ENCODE assay signal across 8 cellular contexts in genomic region chr17:83050651-83051422, GRCh38. TPM values are rescaled to one million over a fixed set of nuclear protein-coding genes. Genes with fewer than 3 reads are reported as not detected.
DNase-seq lines count a peak whose midpoint lies in the region; ATAC-seq, FAIRE-seq and TF ChIP-seq lines count a peak whose summit lies in the region.

No MANE protein-coding gene starts in this region.

- ATAC-seq in A549 (no peak), HG03432 (IDR thresholded peaks at IDR 0.05; ENCODE audit: unreplicated experiment) (no peak)

- no peaks in the 10 kb centered on the region for H3K27me3 ChIP-seq in adipocyte (replicated peaks; ENCODE audit: control insufficient read depth, insufficient read depth, low read length)
- no peaks in the 10 kb centered on the region for H3K27me3 ChIP-seq in layer of hippocampus (ENCODE audit: control insufficient read depth, insufficient read depth, low read length)
- no peaks in the 10 kb centered on the region for H3K27me3 ChIP-seq in suprapubic skin

- TF ChIP-seq EP300 in A549 (IDR thresholded peaks at IDR 0.05) (no peak), suprapubic skin (IDR thresholded peaks at IDR 0.05) (no peak)

- TF ChIP-seq CTCF in A549 (IDR thresholded peaks at IDR 0.05) (no peak), HEK293 (tag by site-specific recombination; IDR thresholded peaks at IDR 0.05) (no peak), suprapubic skin (IDR thresholded peaks at IDR 0.05) (no peak)

- H3K36me3 ChIP-seq in HEK293 (ENCODE audit: control insufficient read depth in 2 of 2, insufficient read depth in 1 of 2, low read length in 2 of 2) (peaks cover 0 to 10% of the 10 kb centered on the region in 2 experiments; a peak in 2 of 3 replicates), adipocyte (ENCODE audit: control insufficient read depth, insufficient read depth, low read length, severe bottlenecking) (peaks cover 9% of the 10 kb centered on the region), suprapubic skin (peaks cover 8% of the 10 kb centered on the region)

- FAIRE-seq in A549 (lab: Jason Lieb, UNC): no peak

- 56% methylated on average over 32 of the region's 57 CpGs for WGBS in A549 (ENCODE audit: missing lambda C conversion rate)
- 20% methylated on average over 53 of the region's 57 CpGs for WGBS in suprapubic skin

- POLR2A ChIA-PET in A549 (lab: Yijun Ruan, JAX) (no interaction called here), HEK293 (lab: Yijun Ruan, JAX) (no interaction called here)

- H3K4me1 ChIP-seq in A549 (peaks cover 26% of the 10 kb centered on the region), HEK293 (ENCODE audit: control insufficient read depth, insufficient read depth, low read length) (peaks cover 3% of the 10 kb centered on the region; the same call in 1 of the 2 replicates), adipocyte (ENCODE audit: control insufficient read depth, insufficient read depth, low read length) (peaks cover 24% of the 10 kb centered on the region), suprapubic skin (peaks cover 39% of the 10 kb centered on the region)

- H3K27ac ChIP-seq in A549 (peak overlapping the region; percentile 90 to 93), HEK293 (ENCODE audit: extremely low read depth, low read depth, low read length) (peak overlapping the region; percentile 79; the same call in 1 of the 2 replicates), layer of hippocampus (ENCODE audit: low read depth, low read length) (peak overlapping the region; percentile 86), suprapubic skin (peak overlapping the region; percentile 85)

- peaks cover 7% of the 10 kb centered on the region; the same call in 1 of the 3 replicates for H3K9me3 ChIP-seq in A549
- no peaks in the 10 kb centered on the region for H3K9me3 ChIP-seq in HEK293 (ENCODE audit: control insufficient read depth, insufficient read depth, low read depth, low read length)
- no peaks in the 10 kb centered on the region for H3K9me3 ChIP-seq in adipocyte (ENCODE audit: control insufficient read depth, low read length)
- H3K9me3 ChIP-seq in suprapubic skin: no peaks in the 10 kb centered on the region

- no peak for TF ChIP-seq RAD21 in A549 (conservative IDR thresholded peaks at IDR 0.05 in 1 of 2, IDR thresholded peaks at IDR 0.05 in 1 of 2)

- peak overlapping the region; percentile 79 for H3K4me3 ChIP-seq in A549
- H3K4me3 ChIP-seq in HEK293 (ENCODE audit: low read depth, low read length): peak overlapping the region; percentile 65
- H3K4me3 ChIP-seq in adipocyte (ENCODE audit: low read length): peak overlapping the region; percentile 90
- H3K4me3 ChIP-seq in suprapubic skin: peak overlapping the region; percentile 68

- H3K4me2 ChIP-seq in A549: peak overlapping the region; percentile 91

- TF ChIP-seq POLR2A in A549 (IDR thresholded peaks at IDR 0.05; ENCODE audit: low read length) (peak; percentile 34), suprapubic skin (IDR thresholded peaks at IDR 0.05) (no peak)

- DNase-seq in A549 (ENCODE audit: low read depth in 1 of 2, low spot score in 1 of 2) (no peak), adipocyte (ENCODE audit: low read depth) (no peak), suprapubic skin (ENCODE audit: low spot score in 2 of 2) (no peak), NCI-H82 (lab: John Stamatoyannopoulos, UW) (no peak), NCI-H1694 (lab: John Stamatoyannopoulos, UW) (no peak)

- peak overlapping the region; percentile 89 for H3K9ac ChIP-seq in adipocyte (ENCODE audit: low read length)

- CTCF ChIA-PET in A549 (lab: Yijun Ruan, JAX): interaction anchor here (0.6 to 1.5 kb wide), 3 partner anchors 10 to 269 kb away, joined by 3 to 4 read pairs (median 3); no protein-coding TSS in a partner anchor
- CTCF ChIA-PET in HEK293 (lab: Yijun Ruan, JAX): no interaction called here

TF ChIP-seq in A549, 52 proteins besides CTCF, POLR2A, EP300 and RAD21 (continues in another document):
- TF ChIP-seq CBX2 (IDR thresholded peaks at IDR 0.05; ENCODE audit: borderline replicate concordance, low read depth): no peak
- TF ChIP-seq FOSL2 (IDR thresholded peaks at IDR 0.05): no peak
- no peak for TF ChIP-seq FOSL2 (CRISPR knock-in tag; IDR thresholded peaks at IDR 0.05)
- TF ChIP-seq RFX5 (IDR thresholded peaks at IDR 0.05): no peak
- TF ChIP-seq, protein P1, sequence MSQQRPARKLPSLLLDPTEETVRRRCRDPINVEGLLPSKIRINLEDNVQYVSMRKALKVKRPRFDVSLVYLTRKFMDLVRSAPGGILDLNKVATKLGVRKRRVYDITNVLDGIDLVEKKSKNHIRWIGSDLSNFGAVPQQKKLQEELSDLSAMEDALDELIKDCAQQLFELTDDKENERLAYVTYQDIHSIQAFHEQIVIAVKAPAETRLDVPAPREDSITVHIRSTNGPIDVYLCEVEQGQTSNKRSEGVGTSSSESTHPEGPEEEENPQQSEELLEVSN (IDR thresholded peaks at IDR 0.05; ENCODE audit: borderline replicate concordance, low read depth): no peak
- TF ChIP-seq NPAS2 (CRISPR knock-in tag; IDR thresholded peaks at IDR 0.05; ENCODE audit: borderline replicate concordance): no peak
- TF ChIP-seq REST (IDR thresholded peaks at IDR 0.05): no peak
- TF ChIP-seq HOXB5 (CRISPR knock-in tag; IDR thresholded peaks at IDR 0.05): no peak

TF ChIP-seq in HEK293, 187 proteins besides CTCF, POLR2A, EP300 and RAD21 (continues in another document):
- TF ChIP-seq ZNF239 (tag by site-specific recombination; IDR thresholded peaks at IDR 0.05): no peak
- TF ChIP-seq, protein P2, sequence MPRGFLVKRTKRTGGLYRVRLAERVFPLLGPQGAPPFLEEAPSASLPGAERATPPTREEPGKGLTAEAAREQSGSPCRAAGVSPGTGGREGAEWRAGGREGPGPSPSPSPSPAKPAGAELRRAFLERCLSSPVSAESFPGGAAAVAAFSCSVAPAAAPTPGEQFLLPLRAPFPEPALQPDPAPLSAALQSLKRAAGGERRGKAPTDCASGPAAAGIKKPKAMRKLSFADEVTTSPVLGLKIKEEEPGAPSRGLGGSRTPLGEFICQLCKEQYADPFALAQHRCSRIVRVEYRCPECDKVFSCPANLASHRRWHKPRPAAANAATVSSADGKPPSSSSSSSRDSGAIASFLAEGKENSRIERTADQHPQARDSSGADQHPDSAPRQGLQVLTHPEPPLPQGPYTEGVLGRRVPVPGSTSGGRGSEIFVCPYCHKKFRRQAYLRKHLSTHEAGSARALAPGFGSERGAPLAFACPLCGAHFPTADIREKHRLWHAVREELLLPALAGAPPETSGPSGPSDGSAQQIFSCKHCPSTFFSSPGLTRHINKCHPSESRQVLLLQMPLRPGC (tag by site-specific recombination; IDR thresholded peaks at IDR 0.05): no peak
- TF ChIP-seq, protein P3, sequence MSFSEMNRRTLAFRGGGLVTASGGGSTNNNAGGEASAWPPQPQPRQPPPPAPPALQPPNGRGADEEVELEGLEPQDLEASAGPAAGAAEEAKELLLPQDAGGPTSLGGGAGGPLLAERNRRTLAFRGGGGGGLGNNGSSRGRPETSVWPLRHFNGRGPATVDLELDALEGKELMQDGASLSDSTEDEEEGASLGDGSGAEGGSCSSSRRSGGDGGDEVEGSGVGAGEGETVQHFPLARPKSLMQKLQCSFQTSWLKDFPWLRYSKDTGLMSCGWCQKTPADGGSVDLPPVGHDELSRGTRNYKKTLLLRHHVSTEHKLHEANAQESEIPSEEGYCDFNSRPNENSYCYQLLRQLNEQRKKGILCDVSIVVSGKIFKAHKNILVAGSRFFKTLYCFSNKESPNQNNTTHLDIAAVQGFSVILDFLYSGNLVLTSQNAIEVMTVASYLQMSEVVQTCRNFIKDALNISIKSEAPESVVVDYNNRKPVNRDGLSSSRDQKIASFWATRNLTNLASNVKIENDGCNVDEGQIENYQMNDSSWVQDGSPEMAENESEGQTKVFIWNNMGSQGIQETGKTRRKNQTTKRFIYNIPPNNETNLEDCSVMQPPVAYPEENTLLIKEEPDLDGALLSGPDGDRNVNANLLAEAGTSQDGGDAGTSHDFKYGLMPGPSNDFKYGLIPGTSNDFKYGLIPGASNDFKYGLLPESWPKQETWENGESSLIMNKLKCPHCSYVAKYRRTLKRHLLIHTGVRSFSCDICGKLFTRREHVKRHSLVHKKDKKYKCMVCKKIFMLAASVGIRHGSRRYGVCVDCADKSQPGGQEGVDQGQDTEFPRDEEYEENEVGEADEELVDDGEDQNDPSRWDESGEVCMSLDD (tag by site-specific recombination; IDR thresholded peaks at IDR 0.05): 0 out of 2 replicates have a peak, but pooled peaks have one; percentile 30
- TF ChIP-seq GLI4 (tag by site-specific recombination; IDR thresholded peaks at IDR 0.05): 0 out of 2 replicates have a peak, but pooled peaks have one; percentile 35
- no peak for TF ChIP-seq ZNF423 (tag by site-specific recombination; IDR thresholded peaks at IDR 0.05)
- TF ChIP-seq HIC1 (tag by site-specific recombination; IDR thresholded peaks at IDR 0.05): peak; percentile 59; the same call in 1 of the 2 replicates

RNA-seq across cellular contexts. Expression of gene METRNL, which starts 28.6 kb away (rescaled TPM):
- polyA plus RNA-seq in A549 (2011; rRNA removed): 1.4 and 1.7 TPM in 2 replicates
- 14.5 and 17.2 TPM in 2 replicates for polyA plus RNA-seq in A549 (2012; cell fraction: cytosol; rRNA removed)
- polyA plus RNA-seq in A549 (2012; cell fraction: nucleus; rRNA removed): 16.1 and 23.0 TPM in 2 replicates
- polyA plus RNA-seq in A549 (2017; fragmentation: RNase III; extraction: RNeasy Plus Mini Kit Qiagen cat#74134 plus additional on column Dnase treatment): 6.4 to 9.2 TPM (median 8.7 TPM) in 3 replicates
- 0.58 and 1.9 TPM in 2 replicates for polyA minus RNA-seq in A549 (2011; rRNA and poly(A)+ RNA removed)
- 100 to 1,000 TPM in 3 of 4 donors, 10 to 100 TPM in 1; 59.1 to 222 (median 155) TPM for total RNA-seq in suprapubic skin
